ENCODE assay signal across 33 cellular contexts in genomic region chr3:196240424-196240823, GRCh38. TPM values are rescaled to one million over a fixed set of nuclear protein-coding genes. Genes with fewer than 3 reads are reported as not detected.
"Had no signal": no experiment of that assay in that cellular context is flagged by ENCODE, and none has a peak within 500 bp of the region (broad histone marks: within the 10 kb centered on the region; RNA-seq: fewer than 3 reads in every experiment).

No MANE protein-coding gene starts in this region.

- H3K27me3 ChIP-seq: brain microvascular endothelial cell, esophagus muscularis mucosa, gastroesophageal sphincter had no signal

- H3K9me3 ChIP-seq: esophagus muscularis mucosa, gastroesophageal sphincter had no signal

- H3K27ac ChIP-seq: coronary artery, esophagus muscularis mucosa, gastroesophageal sphincter had no signal

- DNase-seq: activated CD4-positive, alpha-beta memory T cell treated with anti-CD3 and anti-CD28 coated beads, Interleukin-2, amount 10 ng/mL, durations not matched to agents 7 days and 5 days; activated CD4-positive, alpha-beta T cell treated with anti-CD3 and anti-CD28 coated beads for 1 hour; activated CD4-positive, alpha-beta T cell treated with anti-CD3 and anti-CD28 coated beads for 4 hours; activated CD4-positive, alpha-beta T cell treated with anti-CD3 and anti-CD28 coated beads, Interleukin-2, amount 10 ng/mL, durations not matched to agents 7 days and 5 days; activated CD4-positive, alpha-beta T cell treated with anti-CD3 and anti-CD28 coated beads, Interleukin-2, amount 50 U/mL, for 4 hours; activated CD8-positive, alpha-beta memory T cell treated with anti-CD3 and anti-CD28 coated beads, Interleukin-2, amount 50 U/mL, for 48 hours; activated gamma-delta T cell; activated naive CD4-positive, alpha-beta T cell; activated naive CD8-positive, alpha-beta T cell treated with anti-CD3 and anti-CD28 coated beads for 36 hours; activated naive CD8-positive, alpha-beta T cell treated with anti-CD3 and anti-CD28 coated beads, Interleukin-2, amount 50 U/mL, for 24 hours; activated T-cell treated with anti-CD3 and anti-CD28 coated beads for 4 hours; activated T-cell treated with anti-CD3 and anti-CD28 coated beads, Interleukin-2, amount 50 U/mL, for 24 hours; activated T-cell treated with anti-CD3 and anti-CD28 coated beads, Interleukin-2, amount 50 U/mL, for 72 hours; amniotic stem cell; anterior cingulate cortex; brain microvascular endothelial cell; effector CD4-positive, alpha-beta T cell; effector memory CD8-positive, alpha-beta T cell; erythroblast; foreskin melanocyte; T-helper 2 cell had no signal

- H3K4me3 Mint-ChIP-seq: activated CD4-positive, alpha-beta memory T cell treated with anti-CD3 and anti-CD28 coated beads, Interleukin-2, amount 10 ng/mL, durations not matched to agents 7 days and 5 days; activated CD4-positive, alpha-beta T cell treated with anti-CD3 and anti-CD28 coated beads, Interleukin-2, amount 10 ng/mL, durations not matched to agents 7 days and 5 days; activated naive CD4-positive, alpha-beta T cell treated with anti-CD3 and anti-CD28 coated beads, Interleukin-2, amount 50 U/mL, for 24 hours; activated naive CD8-positive, alpha-beta T cell treated with anti-CD3 and anti-CD28 coated beads for 36 hours; activated naive CD8-positive, alpha-beta T cell treated with anti-CD3 and anti-CD28 coated beads, Interleukin-2, amount 50 U/mL, for 24 hours; activated T-cell treated with anti-CD3 and anti-CD28 coated beads, Interleukin-2, amount 50 U/mL, for 24 hours; activated T-cell treated with anti-CD3 and anti-CD28 coated beads, Interleukin-2, amount 50 U/mL, for 72 hours; central memory CD8-positive, alpha-beta T cell; dendritic cell treated with granulocyte-macrophage colony-stimulating factor and Interleukin-4, amounts not matched to agents 40 ng/mL and 50 ng/mL, for 4 days; effector memory CD8-positive, alpha-beta T cell had no signal

- H3K27me3 Mint-ChIP-seq: activated CD4-positive, alpha-beta memory T cell treated with anti-CD3 and anti-CD28 coated beads, Interleukin-2, amount 10 ng/mL, durations not matched to agents 7 days and 5 days; activated CD4-positive, alpha-beta T cell treated with anti-CD3 and anti-CD28 coated beads, Interleukin-2, amount 10 ng/mL, durations not matched to agents 7 days and 5 days; activated naive CD4-positive, alpha-beta T cell treated with anti-CD3 and anti-CD28 coated beads, Interleukin-2, amount 50 U/mL, for 24 hours; activated naive CD8-positive, alpha-beta T cell treated with anti-CD3 and anti-CD28 coated beads for 36 hours; activated naive CD8-positive, alpha-beta T cell treated with anti-CD3 and anti-CD28 coated beads, Interleukin-2, amount 50 U/mL, for 24 hours; activated T-cell treated with anti-CD3 and anti-CD28 coated beads, Interleukin-2, amount 50 U/mL, for 24 hours; central memory CD8-positive, alpha-beta T cell; dendritic cell treated with granulocyte-macrophage colony-stimulating factor and Interleukin-4, amounts not matched to agents 40 ng/mL and 50 ng/mL, for 4 days; effector memory CD8-positive, alpha-beta T cell had no signal

- H3K9me3 Mint-ChIP-seq: activated CD4-positive, alpha-beta T cell treated with anti-CD3 and anti-CD28 coated beads, Interleukin-2, amount 10 ng/mL, durations not matched to agents 7 days and 5 days; activated naive CD4-positive, alpha-beta T cell treated with anti-CD3 and anti-CD28 coated beads, Interleukin-2, amount 50 U/mL, for 24 hours; activated naive CD8-positive, alpha-beta T cell treated with anti-CD3 and anti-CD28 coated beads for 36 hours; activated naive CD8-positive, alpha-beta T cell treated with anti-CD3 and anti-CD28 coated beads, Interleukin-2, amount 50 U/mL, for 24 hours; activated T-cell treated with anti-CD3 and anti-CD28 coated beads, Interleukin-2, amount 50 U/mL, for 24 hours; activated T-cell treated with anti-CD3 and anti-CD28 coated beads, Interleukin-2, amount 50 U/mL, for 72 hours; central memory CD8-positive, alpha-beta T cell; dendritic cell treated with granulocyte-macrophage colony-stimulating factor and Interleukin-4, amounts not matched to agents 40 ng/mL and 50 ng/mL, for 4 days; effector memory CD8-positive, alpha-beta T cell had no signal

- H3K4me3 ChIP-seq: coronary artery, esophagus muscularis mucosa, gastroesophageal sphincter had no signal

- H3K4me1 ChIP-seq: esophagus muscularis mucosa, gastroesophageal sphincter had no signal

- H3K4me1 Mint-ChIP-seq: activated naive CD4-positive, alpha-beta T cell treated with anti-CD3 and anti-CD28 coated beads, Interleukin-2, amount 50 U/mL, for 24 hours had no signal

- H3K27ac Mint-ChIP-seq: activated CD4-positive, alpha-beta memory T cell treated with anti-CD3 and anti-CD28 coated beads, Interleukin-2, amount 10 ng/mL, durations not matched to agents 7 days and 5 days; activated CD4-positive, alpha-beta T cell treated with anti-CD3 and anti-CD28 coated beads, Interleukin-2, amount 10 ng/mL, durations not matched to agents 7 days and 5 days; activated naive CD4-positive, alpha-beta T cell treated with anti-CD3 and anti-CD28 coated beads, Interleukin-2, amount 50 U/mL, for 24 hours; activated naive CD8-positive, alpha-beta T cell treated with anti-CD3 and anti-CD28 coated beads for 36 hours; activated naive CD8-positive, alpha-beta T cell treated with anti-CD3 and anti-CD28 coated beads, Interleukin-2, amount 50 U/mL, for 24 hours; activated T-cell treated with anti-CD3 and anti-CD28 coated beads, Interleukin-2, amount 50 U/mL, for 24 hours; activated T-cell treated with anti-CD3 and anti-CD28 coated beads, Interleukin-2, amount 50 U/mL, for 72 hours; dendritic cell treated with granulocyte-macrophage colony-stimulating factor and Interleukin-4, amounts not matched to agents 40 ng/mL and 50 ng/mL, for 4 days; effector memory CD8-positive, alpha-beta T cell had no signal

RNA-seq across cellular contexts. Expression of gene SLC51A, which starts 24.1 kb away (rescaled TPM):
- total RNA-seq: activated CD4-positive, alpha-beta memory T cell treated with anti-CD3 and anti-CD28 coated beads, Interleukin-2, amount 10 ng/mL, durations not matched to agents 7 days and 5 days; activated CD4-positive, alpha-beta T cell treated with anti-CD3 and anti-CD28 coated beads, Interleukin-2, amount 10 ng/mL, durations not matched to agents 7 days and 5 days; activated naive CD8-positive, alpha-beta T cell treated with anti-CD3 and anti-CD28 coated beads for 36 hours; activated T-cell treated with anti-CD3 and anti-CD28 coated beads, Interleukin-2, amount 50 U/mL, for 72 hours; astrocyte; bronchial epithelial cell; cerebellum; esophagus muscularis mucosa; fibroblast of villous mesenchyme; gastroesophageal sphincter; glomerular endothelial cell; T-helper 1 cell treated with Interleukin-12 subunit alpha and Interleukin-12 subunit beta and Interleukin-4 antibody, amounts not matched to agents 30 ng/mL and 1 ng/mL, for 36 hours had no signal

RNA-seq across cellular contexts. Expression of gene ZDHHC19, which starts 29.2 kb away (rescaled TPM):
- total RNA-seq: activated CD4-positive, alpha-beta T cell treated with anti-CD3 and anti-CD28 coated beads, Interleukin-2, amount 10 ng/mL, durations not matched to agents 7 days and 5 days; activated naive CD8-positive, alpha-beta T cell treated with anti-CD3 and anti-CD28 coated beads for 36 hours; activated T-cell treated with anti-CD3 and anti-CD28 coated beads, Interleukin-2, amount 50 U/mL, for 72 hours; astrocyte; bronchial epithelial cell; cerebellum; esophagus muscularis mucosa; fibroblast of villous mesenchyme; gastroesophageal sphincter; glomerular endothelial cell; T-helper 1 cell treated with Interleukin-12 subunit alpha and Interleukin-12 subunit beta and Interleukin-4 antibody, amounts not matched to agents 30 ng/mL and 1 ng/mL, for 36 hours had no signal
